ENCODE assay signal across 18 cellular contexts in genomic region chr4:3237711-3238560, GRCh38. TPM values are rescaled to one million over a fixed set of nuclear protein-coding genes. Genes with fewer than 3 reads are reported as not detected.
"Had no signal": no experiment of that assay in that cellular context is flagged by ENCODE, and none has a peak within 500 bp of the region (broad histone marks: within the 10 kb centered on the region; RNA-seq: fewer than 3 reads in every experiment).

No MANE protein-coding gene starts in this region.

- H3K27me3 Mint-ChIP-seq: activated naive CD8-positive, alpha-beta T cell treated with anti-CD3 and anti-CD28 coated beads, Interleukin-2, amount 10 ng/mL, durations not matched to agents 7 days and 5 days; naive thymus-derived CD8-positive, alpha-beta T cell had no signal

- H3K27ac ChIP-seq: breast epithelium, gastrocnemius medialis, heart right ventricle, right atrium auricular region, skin epidermis, transverse colon had no signal

- H3K9me3 Mint-ChIP-seq: activated naive CD8-positive, alpha-beta T cell treated with anti-CD3 and anti-CD28 coated beads, Interleukin-2, amount 10 ng/mL, durations not matched to agents 7 days and 5 days; naive thymus-derived CD8-positive, alpha-beta T cell had no signal

- H3K4me3 ChIP-seq: breast epithelium, gastrocnemius medialis, heart right ventricle, right atrium auricular region, skin epidermis, transverse colon had no signal

- ATAC-seq: gastrocnemius medialis; heart right ventricle; naive thymus-derived CD8-positive, alpha-beta T cell had no signal

- H3K4me1 ChIP-seq: breast epithelium, gastrocnemius medialis, right atrium auricular region had no signal

- H3K27me3 ChIP-seq: breast epithelium, gastrocnemius medialis, heart right ventricle, right atrium auricular region, transverse colon had no signal

- H3K4me3 Mint-ChIP-seq: activated naive CD8-positive, alpha-beta T cell treated with anti-CD3 and anti-CD28 coated beads, Interleukin-2, amount 10 ng/mL, durations not matched to agents 7 days and 5 days; naive thymus-derived CD8-positive, alpha-beta T cell had no signal

- H3K9me3 ChIP-seq: breast epithelium, gastrocnemius medialis, heart right ventricle, right atrium auricular region, transverse colon had no signal

- DNase-seq: activated CD4-positive, alpha-beta T cell treated with anti-CD3 and anti-CD28 coated beads, Interleukin-2, amount 50 U/mL, for 1 hour; activated CD8-positive, alpha-beta memory T cell treated with anti-CD3 and anti-CD28 coated beads for 24 hours; activated gamma-delta T cell treated with Interleukin-2 at 50 U/mL for 16 hours; activated naive CD8-positive, alpha-beta T cell treated with anti-CD3 and anti-CD28 coated beads, Interleukin-2, amount 10 ng/mL, durations not matched to agents 7 days and 5 days; dermis blood vessel endothelial cell; erythroblast; gastrocnemius medialis; heart right ventricle; mesenchymal stem cell; naive thymus-derived CD8-positive, alpha-beta T cell; nucleus accumbens; stimulated activated CD4-positive, alpha-beta T cell treated with anti-CD3 and anti-CD28 coated beads, Interleukin-15, amount 100 ng/mL, for 24 hours; stimulated activated CD4-positive, alpha-beta T cell treated with anti-CD3 and anti-CD28 coated beads, Interleukin-4, amount 100 ng/mL, for 1 hour; stimulated activated naive CD4-positive, alpha-beta T cell treated with Interleukin-2 at 50 U/mL for 16 hours; transverse colon had no signal

- H3K27ac Mint-ChIP-seq: activated naive CD8-positive, alpha-beta T cell treated with anti-CD3 and anti-CD28 coated beads, Interleukin-2, amount 10 ng/mL, durations not matched to agents 7 days and 5 days had no signal

- H3K36me3 ChIP-seq: breast epithelium had no signal

RNA-seq across cellular contexts. Expression of gene MSANTD1, which starts 11.0 kb away (rescaled TPM):
- total RNA-seq: right atrium auricular region had no signal
